In the genomic region with DNA sequence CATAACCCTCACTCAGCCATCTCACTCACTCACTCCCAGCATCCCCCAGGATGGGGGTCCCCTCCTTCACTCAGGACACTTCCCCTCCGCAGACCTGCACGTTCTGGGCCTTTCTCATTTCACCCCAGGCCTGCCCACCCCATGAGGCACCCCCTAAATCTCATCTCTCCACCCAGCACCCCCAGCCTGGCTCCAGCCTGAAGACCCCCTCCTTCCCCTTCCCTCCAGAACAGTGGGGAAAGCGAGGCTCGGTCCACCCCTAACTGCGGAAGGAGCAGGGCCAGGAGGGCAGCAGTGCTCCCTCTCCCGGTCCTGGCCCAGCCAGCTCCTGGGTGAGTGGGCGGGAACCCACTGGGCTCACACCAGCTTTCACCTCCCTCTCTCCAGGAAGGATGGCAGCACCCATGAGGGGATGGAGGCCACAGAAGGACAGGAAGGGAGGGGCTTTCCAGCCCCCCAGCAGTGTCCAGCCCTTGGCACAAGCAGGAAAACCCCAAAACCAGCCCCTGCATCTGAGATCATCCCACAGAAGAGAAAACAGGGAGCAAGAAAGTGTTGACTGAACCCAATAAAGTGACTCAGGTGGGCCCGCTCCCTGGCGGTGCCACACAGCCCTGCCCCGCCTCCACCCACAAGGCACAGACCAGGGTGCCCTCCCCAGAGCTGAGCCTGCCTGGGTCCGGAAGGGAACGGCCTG, we compare ENCODE assay signal across 14 cellular contexts. TPM values are rescaled to one million over a fixed set of nuclear protein-coding genes. Genes with fewer than 3 reads are reported as not detected.
DNase-seq lines count a peak whose midpoint lies in the region; ATAC-seq and TF ChIP-seq lines count a peak whose summit lies in the region.
"Had no signal": no experiment of that assay in that cellular context is flagged by ENCODE, and none has a peak within 500 bp of the region (broad histone marks: within the 10 kb centered on the region; RNA-seq: fewer than 3 reads in every experiment).

No MANE protein-coding gene starts in this region.

- no peak overlapping the region for H3K27ac ChIP-seq in PC-3 (ENCODE audit: low read length)
- H3K27ac ChIP-seq in epithelial cell of prostate = peak overlapping the region; percentile 4
- peak overlapping the region in 1 of 2 donors; percentile 39 for H3K27ac ChIP-seq in ovary

- H3K4me3 Mint-ChIP-seq in Calu3 (ENCODE audit: low read depth, unreplicated experiment) = no peak overlapping the region
- no peak overlapping the region for H3K4me3 Mint-ChIP-seq in stimulated activated memory B cell treated with anti-CD40 and anti-IgM and Interleukin-4, amounts not matched to agents 10 μg/mL and 1 μg/mL and 100 μg/mL, for 72 hours
- no peak overlapping the region for H3K4me3 Mint-ChIP-seq in activated naive CD8-positive, alpha-beta T cell treated with anti-CD3 and anti-CD28 coated beads for 36 hours
- H3K4me3 Mint-ChIP-seq: activated CD8-positive, alpha-beta T cell treated with anti-CD3 and anti-CD28 coated beads for 36 hours had no signal

- WGBS in ovary, 3 donors = 78 to 85% (median 84%) methylated on average over 12 of the region's 12 CpGs

- no peak overlapping the region for H3K9ac ChIP-seq in PC-3 (ENCODE audit: low read length)

- H3K4me1 ChIP-seq in PC-3 (ENCODE audit: insufficient read depth, low read length) (no peaks in the 10 kb centered on the region), ovary (ENCODE audit: insufficient read depth) (peaks cover 7% of the 10 kb centered on the region)

- no peak overlapping the region for H3K27ac Mint-ChIP-seq in Calu3 (ENCODE audit: unreplicated experiment)
- no peak overlapping the region for H3K27ac Mint-ChIP-seq in stimulated activated memory B cell treated with anti-CD40 and anti-IgM and Interleukin-4, amounts not matched to agents 10 μg/mL and 1 μg/mL and 100 μg/mL, for 72 hours
- H3K27ac Mint-ChIP-seq in activated naive CD8-positive, alpha-beta T cell treated with anti-CD3 and anti-CD28 coated beads for 36 hours = no peak overlapping the region
- H3K27ac Mint-ChIP-seq: activated CD8-positive, alpha-beta T cell treated with anti-CD3 and anti-CD28 coated beads for 36 hours had no signal

- TF ChIP-seq EP300 in ovary (IDR thresholded peaks at IDR 0.05) = no peak

- no peak overlapping the region for H2AFZ ChIP-seq in PC-3 (ENCODE audit: low read length)

- POLR2A ChIA-PET in PC-3 (lab: Charles Lee; ENCODE audit: unreplicated experiment) = no interaction called here

- no peaks in the 10 kb centered on the region for H3K79me2 ChIP-seq in PC-3 (ENCODE audit: low read length)

- H3K9me3 Mint-ChIP-seq in Calu3 (ENCODE audit: low read depth, unreplicated experiment) = no peaks in the 10 kb centered on the region
- H3K9me3 Mint-ChIP-seq in stimulated activated memory B cell treated with anti-CD40 and anti-IgM and Interleukin-4, amounts not matched to agents 10 μg/mL and 1 μg/mL and 100 μg/mL, for 72 hours = no peaks in the 10 kb centered on the region
- no peaks in the 10 kb centered on the region for H3K9me3 Mint-ChIP-seq in activated naive CD8-positive, alpha-beta T cell treated with anti-CD3 and anti-CD28 coated beads for 36 hours
- H3K9me3 Mint-ChIP-seq: activated CD8-positive, alpha-beta T cell treated with anti-CD3 and anti-CD28 coated beads for 36 hours had no signal

- H3K36me3 ChIP-seq in PC-3 (ENCODE audit: low read depth, low read length) = peaks cover 8% of the 10 kb centered on the region; the same call in 1 of the 2 replicates
- no peaks in the 10 kb centered on the region for H3K36me3 ChIP-seq in ovary

- no peak for TF ChIP-seq POLR2A in ovary (IDR thresholded peaks at IDR 0.05)

- H3K27me3 ChIP-seq in PC-3 (ENCODE audit: low read length) = no peaks in the 10 kb centered on the region
- no peaks in the 10 kb centered on the region for H3K27me3 ChIP-seq in ovary
- H3K27me3 ChIP-seq: BLaER1 treated with 17β-estradiol and CSF1 and Interleukin-3, amounts not matched to agents 10 nM and 100 nM had no signal

- H3K27me3 Mint-ChIP-seq in Calu3 (ENCODE audit: unreplicated experiment) = no peaks in the 10 kb centered on the region
- no peaks in the 10 kb centered on the region for H3K27me3 Mint-ChIP-seq in stimulated activated memory B cell treated with anti-CD40 and anti-IgM and Interleukin-4, amounts not matched to agents 10 μg/mL and 1 μg/mL and 100 μg/mL, for 72 hours
- H3K27me3 Mint-ChIP-seq in activated naive CD8-positive, alpha-beta T cell treated with anti-CD3 and anti-CD28 coated beads for 36 hours = no peaks in the 10 kb centered on the region
- H3K27me3 Mint-ChIP-seq: activated CD8-positive, alpha-beta T cell treated with anti-CD3 and anti-CD28 coated beads for 36 hours had no signal

- no peaks in the 10 kb centered on the region for H3K9me2 ChIP-seq in PC-3 (replicated peaks; ENCODE audit: low read length)

- H3K9me3 ChIP-seq in PC-3 (ENCODE audit: low read length) = no peaks in the 10 kb centered on the region
- no peaks in the 10 kb centered on the region for H3K9me3 ChIP-seq in ovary
- H3K9me3 ChIP-seq: BLaER1 treated with 17β-estradiol and CSF1 and Interleukin-3, amounts not matched to agents 10 nM and 100 nM had no signal

- no peaks in the 10 kb centered on the region for H3K4me1 Mint-ChIP-seq in Calu3 (ENCODE audit: low read depth, unreplicated experiment)
- H3K4me1 Mint-ChIP-seq in stimulated activated memory B cell treated with anti-CD40 and anti-IgM and Interleukin-4, amounts not matched to agents 10 μg/mL and 1 μg/mL and 100 μg/mL, for 72 hours = no peaks in the 10 kb centered on the region
- H3K4me1 Mint-ChIP-seq in activated naive CD8-positive, alpha-beta T cell treated with anti-CD3 and anti-CD28 coated beads for 36 hours = no peaks in the 10 kb centered on the region

- H3K4me3 ChIP-seq in PC-3 (ENCODE audit: low read length) = no peak overlapping the region
- no peak overlapping the region for H3K4me3 ChIP-seq in ovary
- H3K4me3 ChIP-seq: BLaER1 treated with 17β-estradiol and CSF1 and Interleukin-3, amounts not matched to agents 10 nM and 100 nM had no signal

- intact Hi-C loops in Calu3 (cut with micrococcal nuclease; ENCODE audit: unreplicated experiment) = no loop called here
- intact Hi-C loops in PC-3 (cut with micrococcal nuclease) = no loop called here
- intact Hi-C loops in ovary (cut with DNase I) = loop anchor here (5.0 to 10.0 kb wide), 5 partner anchors 219 to 419 kb away; no protein-coding TSS in a partner anchor

- peaks cover 56% of the 10 kb centered on the region for H3K36me3 Mint-ChIP-seq in Calu3 (ENCODE audit: insufficient read depth, unreplicated experiment)
- H3K36me3 Mint-ChIP-seq in stimulated activated memory B cell treated with anti-CD40 and anti-IgM and Interleukin-4, amounts not matched to agents 10 μg/mL and 1 μg/mL and 100 μg/mL, for 72 hours = no peaks in the 10 kb centered on the region
- H3K36me3 Mint-ChIP-seq in activated naive CD8-positive, alpha-beta T cell treated with anti-CD3 and anti-CD28 coated beads for 36 hours = no peaks in the 10 kb centered on the region

- CTCF ChIA-PET in Calu3 (lab: Charles Lee) (no interaction called here), PC-3 (lab: Charles Lee) (no interaction called here)

- no peak overlapping the region for H3K4me2 ChIP-seq in PC-3 (ENCODE audit: low read length)

- no peaks in the 10 kb centered on the region for H4K20me1 ChIP-seq in PC-3 (ENCODE audit: low read length)

- BruUV-seq in Calu3 (replicated peaks; lab: Mats Ljungman, UMichigan) (TSS peak; percentile 50), PC-3 (replicated peaks; lab: Mats Ljungman, UMichigan) (TSS peak; percentile 47)

- ATAC-seq in PC-3 = 0 out of 2 replicates have a peak, but pooled peaks have one; percentile 13
- ATAC-seq in stimulated activated memory B cell treated with anti-CD40 and anti-IgM and Interleukin-4, amounts not matched to agents 10 μg/mL and 1 μg/mL and 100 μg/mL, for 72 hours = peak; percentile 2

- DNase-seq in Calu3 (no peak), PC-3 (no peak), epithelial cell of prostate (ENCODE audit: low read depth, low spot score) (no peak), NCI-H524 (lab: John Stamatoyannopoulos, UW) (no peak), ovary (no peak), NCI-H2171 (lab: John Stamatoyannopoulos, UW) (no peak)
- DNase-seq in activated naive CD8-positive, alpha-beta T cell treated with anti-CD3 and anti-CD28 coated beads for 36 hours = no peak
- DNase-seq: anterior cingulate cortex, cortex of kidney, hypothalamus, NCI-H1048 had no signal

- no peak for TF ChIP-seq CTCF in Calu3 (IDR thresholded peaks at IDR 0.05; ENCODE audit: unreplicated experiment)
- no peak; the same call in 1 of the 2 replicates for TF ChIP-seq CTCF in PC-3 (conservative IDR thresholded peaks at IDR 0.05; ENCODE audit: low read depth, low read length)
- no peak for TF ChIP-seq CTCF in ovary (IDR thresholded peaks at IDR 0.05)

- H3F3A ChIP-seq in PC-3 (ENCODE audit: low read length, unreplicated experiment) = no peaks in the 10 kb centered on the region

RNA-seq across cellular contexts. Expression of gene LRSAM1, which starts 55.0 kb away (rescaled TPM):
- 12.0 and 18.4 TPM in 2 replicates for total RNA-seq in Calu3 (2022)
- total RNA-seq in PC-3 (2014; rRNA removed) = 9.6 and 11.1 TPM in 2 replicates
- total RNA-seq in activated naive CD8-positive, alpha-beta T cell treated with anti-CD3 and anti-CD28 coated beads for 36 hours = 10 to 100 TPM; 17.7 to 20.7 TPM
- total RNA-seq in ovary = 10 to 100 TPM; 14.2 to 28.5 (median 20.9) TPM
- 10 to 100 TPM in 1 of 2 donors, 1 to 10 TPM in 1; 9.0 to 11.9 TPM for polyA plus RNA-seq in ovary

RNA-seq across cellular contexts. Expression of gene RPL12, which starts 55.1 kb away (rescaled TPM):
- total RNA-seq in Calu3 (2022) (788 and 855 TPM in 2 replicates), PC-3 (2014; rRNA removed) (1,109 and 1,417 TPM in 2 replicates), ovary (1,000 to 10,000 TPM; 1,883 to 4,136 (median 2,145) TPM)
- 1,000 to 10,000 TPM; 2,007 to 2,108 TPM for total RNA-seq in activated naive CD8-positive, alpha-beta T cell treated with anti-CD3 and anti-CD28 coated beads for 36 hours
- polyA plus RNA-seq in ovary = 1,000 to 10,000 TPM; 3,825 to 5,812 TPM

Comparison
In these comparisons a context has a peak if more than half of its experiments do, and no peak if none do; other contexts are left out.
1. intact Hi-C loops: an anchor here in ovary (5.0 to 10.0 kb wide); none called in Calu3 and PC-3.